8 cellular contexts compared by ENCODE assay signal in genomic region chr19:19062454-19063182, GRCh38. TPM values are rescaled to one million over a fixed set of nuclear protein-coding genes. Genes with fewer than 3 reads are reported as not detected.
A peak's percentile ranks its signal among the peaks of the same experiment; 100 is the strongest.
DNase-seq lines count a peak whose midpoint lies in the region; ATAC-seq, FAIRE-seq and TF ChIP-seq lines count a peak whose summit lies in the region.

No MANE protein-coding gene starts in this region.

- no peak for TF ChIP-seq CTCF in activated B cell treated with CpG ODN at 0.5 μM for 24 hours (IDR thresholded peaks at IDR 0.05)
- no peak for TF ChIP-seq CTCF in gastrocnemius medialis (IDR thresholded peaks at IDR 0.05 in 4 of 5, conservative IDR thresholded peaks at IDR 0.05 in 1 of 5)

- H3K36me3 Mint-ChIP-seq in activated B cell treated with CpG ODN at 0.5 μM for 24 hours (ENCODE audit: low read depth) = peaks cover 24% of the 10 kb centered on the region

- no peaks in the 10 kb centered on the region for H3K27me3 ChIP-seq in gastrocnemius medialis

- H3K27ac Mint-ChIP-seq in activated B cell treated with CpG ODN at 0.5 μM for 24 hours = peak overlapping the region; percentile 77

- H3K4me3 ChIP-seq in gastrocnemius medialis = peak overlapping the region; percentile 43 to 85 (median 58)

- H3K36me3 ChIP-seq in gastrocnemius medialis = peaks cover 0 to 3% of the 10 kb centered on the region in 2 donors

- ATAC-seq in activated B cell treated with CpG ODN at 0.5 μM for 24 hours (ENCODE audit: low read depth) (no peak), gastrocnemius medialis (peak; percentile 45 to 53), GM21723 (IDR thresholded peaks at IDR 0.05; ENCODE audit: unreplicated experiment) (no peak)

- peak; percentile 54 for DNase-seq in AG08396 (ENCODE audit: low spot score)
- peak; percentile 61 for DNase-seq in HTR-8/SVneo (ENCODE audit: insufficient read length, low spot score)
- DNase-seq in activated B cell treated with CpG ODN at 0.5 μM for 24 hours = no peak
- peak; percentile 17 to 89 (median 63) for DNase-seq in head of caudate nucleus
- DNase-seq in gastrocnemius medialis = peak; percentile 57 to 78
- DNase-seq in NK-92 treated with Interleukin-12 subunit alpha and Interleukin-12 subunit beta, amount 100 ng/mL, for 24 hours (lab: John Stamatoyannopoulos, UW) = no peak
- DNase-seq in NCI-H1105 (lab: John Stamatoyannopoulos, UW) = no peak

- H3K4me3 Mint-ChIP-seq in activated B cell treated with CpG ODN at 0.5 μM for 24 hours = peak overlapping the region; percentile 88

- POLR2A ChIA-PET in activated B cell treated with CpG ODN at 0.5 μM for 24 hours (lab: Charles Lee) = interaction anchor here (0.6 to 1.3 kb wide), 4 partner anchors 115 to 143 kb away, joined by 3 to 6 read pairs (median 4); partner anchors contain the start of genes BORCS8, COPE, DDX49 and RFXANK

- no peaks in the 10 kb centered on the region for H3K27me3 Mint-ChIP-seq in activated B cell treated with CpG ODN at 0.5 μM for 24 hours

- in situ Hi-C loops in gastrocnemius medialis (cut with MboI; ENCODE audit: low sequenced_read_pairs in 4 of 4) = no loop called here

- peaks cover 44% of the 10 kb centered on the region for H3K4me1 Mint-ChIP-seq in activated B cell treated with CpG ODN at 0.5 μM for 24 hours

- TF ChIP-seq POLR2A in gastrocnemius medialis (IDR thresholded peaks at IDR 0.05) = peak in 1 of 2 donors; percentile 26

- intact Hi-C loops in activated B cell treated with CpG ODN at 0.5 μM for 24 hours (cut with micrococcal nuclease) (loop anchor here (1.0 to 10.0 kb wide), 8 partner anchors 29 to 602 kb away; partner anchors contain the start of genes ARMC6, ATP13A1, BORCS8 and COPE), head of caudate nucleus (cut with DNase I) (loop anchor here (1.0 kb wide), 1 partner anchor 29 kb away; the partner anchor contains the start of genes ARMC6 and SUGP2), gastrocnemius medialis (cut with DNase I; ENCODE audit: low total_unique reads) (loop anchor here (2.0 to 10.0 kb wide), 3 partner anchors 130 to 1038 kb away; partner anchors contain the start of genes BORCS8 and RFXANK)

- CTCF ChIA-PET in activated B cell treated with CpG ODN at 0.5 μM for 24 hours (lab: Charles Lee) = interaction anchor here (1.3 to 2.2 kb wide), 2 partner anchors 8 to 10 kb away, joined by 6 read pairs; no protein-coding TSS in a partner anchor

- H3K9me3 ChIP-seq in gastrocnemius medialis = no peaks in the 10 kb centered on the region

- H3K27ac ChIP-seq in gastrocnemius medialis = peak overlapping the region; percentile 89 to 95 (median 93)

- H3K4me1 ChIP-seq in gastrocnemius medialis = peaks cover 70% of the 10 kb centered on the region in 2 donors

- no peak for FAIRE-seq in HTR-8/SVneo (lab: Jason Lieb, UNC)

- no peaks in the 10 kb centered on the region for H3K9me3 Mint-ChIP-seq in activated B cell treated with CpG ODN at 0.5 μM for 24 hours

RNA-seq across cellular contexts. Expression of gene SLC25A42, which starts 1.2 kb away (rescaled TPM):
- total RNA-seq in activated B cell treated with CpG ODN at 0.5 μM for 24 hours (14.2 and 17.5 TPM in 2 replicates), gastrocnemius medialis (10 to 100 TPM; 12.3 to 85.3 (median 37.1) TPM)

RNA-seq across cellular contexts. Expression of gene ARMC6, which starts 29.2 kb away (rescaled TPM):
- total RNA-seq in activated B cell treated with CpG ODN at 0.5 μM for 24 hours (33.3 and 37.9 TPM in 2 replicates), gastrocnemius medialis (10 to 100 TPM; 18.2 to 35.7 (median 25.2) TPM)

RNA-seq across cellular contexts. Expression of gene SUGP2, which starts 29.3 kb away (rescaled TPM):
- 121 and 122 TPM in 2 replicates for total RNA-seq in activated B cell treated with CpG ODN at 0.5 μM for 24 hours
- 10 to 100 TPM; 24.6 to 38.2 (median 32.8) TPM for total RNA-seq in gastrocnemius medialis

Comparison
In these comparisons a context has a peak if more than half of its experiments do, and no peak if none do; other contexts are left out.
1. DNase-seq: peak in AG08396 (single experiment), HTR-8/SVneo (single experiment), head of caudate nucleus (42 of 42) and gastrocnemius medialis (2 of 2); none in activated B cell treated with CpG ODN at 0.5 μM for 24 hours (single experiment), NK-92 treated with Interleukin-12 subunit alpha and Interleukin-12 subunit beta, amount 100 ng/mL, for 24 hours (single experiment) and NCI-H1105 (single experiment).
2. ATAC-seq: peak in gastrocnemius medialis (2 of 2); none in activated B cell treated with CpG ODN at 0.5 μM for 24 hours (single experiment) and GM21723 (single experiment).